In genomic region chr6:128738112-128738511, GRCh38 we compare ENCODE assay signal across 1 cellular context.
TF ChIP-seq lines count a peak whose summit lies in the region.

No MANE protein-coding gene starts in this region.

TF ChIP-seq in HepG2, 621 proteins besides CTCF, POLR2A, EP300 and RAD21 (continued from another document):
- TF ChIP-seq PAXIP1 (CRISPR knock-in tag; conservative IDR thresholded peaks at IDR 0.05) (no peak), KDM5B (CRISPR knock-in tag; IDR thresholded peaks at IDR 0.05; ENCODE audit: borderline replicate concordance) (no peak), ZFP91 (CRISPR knock-in tag; IDR thresholded peaks at IDR 0.05; ENCODE audit: borderline replicate concordance) (no peak), YY1 (IDR thresholded peaks at IDR 0.05; ENCODE audit: insufficient read depth, insufficient replicate concordance, low read depth, low read length) (no peak)
